In genomic region chr14:77324816-77325745, GRCh38 we compare ENCODE assay signal across 1 cellular context.
TF ChIP-seq lines count a peak whose summit lies in the region.

No MANE protein-coding gene starts in this region.

TF ChIP-seq in HepG2, 621 proteins besides CTCF, POLR2A, EP300 and RAD21:
- TF ChIP-seq DMTF1 (CRISPR knock-in tag; IDR thresholded peaks at IDR 0.05): no peak
- TF ChIP-seq HNRNPUL1 (IDR thresholded peaks at IDR 0.05; ENCODE audit: low read depth, low read length): no peak
- TF ChIP-seq CHD4 (IDR thresholded peaks at IDR 0.05; ENCODE audit: borderline replicate concordance, low read length): peak; percentile 55; the same call in 1 of the 2 replicates
- no peak for TF ChIP-seq SMYD3 (CRISPR knock-in tag; IDR thresholded peaks at IDR 0.05)
- TF ChIP-seq ADNP (CRISPR knock-in tag; IDR thresholded peaks at IDR 0.05): peak; percentile 75
- TF ChIP-seq ZNF704 (CRISPR knock-in tag; IDR thresholded peaks at IDR 0.05; ENCODE audit: borderline replicate concordance): no peak
- TF ChIP-seq FOXP4 (CRISPR knock-in tag; IDR thresholded peaks at IDR 0.05): 0 out of 2 replicates have a peak, but pooled peaks have one; percentile 18
- peak; percentile 85 for TF ChIP-seq ZNF629 (CRISPR knock-in tag; conservative IDR thresholded peaks at IDR 0.05)
- TF ChIP-seq ZNF567 (CRISPR knock-in tag; IDR thresholded peaks at IDR 0.05; ENCODE audit: borderline replicate concordance): no peak
- peak; percentile 60; the same call in 1 of the 2 replicates for TF ChIP-seq KDM1A (CRISPR knock-in tag; IDR thresholded peaks at IDR 0.05)
- no peak for TF ChIP-seq RXRA (CRISPR knock-in tag; IDR thresholded peaks at IDR 0.05)
- peak; percentile 53 for TF ChIP-seq HNF4A (CRISPR knock-in tag; IDR thresholded peaks at IDR 0.05)
- no peak for TF ChIP-seq ZNF451 (CRISPR knock-in tag; IDR thresholded peaks at IDR 0.05)
- TF ChIP-seq ZMYM3 (CRISPR knock-in tag; IDR thresholded peaks at IDR 0.05): 0 out of 2 replicates have a peak, but pooled peaks have one; percentile 24
- TF ChIP-seq ZNF121 (CRISPR knock-in tag; IDR thresholded peaks at IDR 0.05): 0 out of 2 replicates have a peak, but pooled peaks have one; percentile 39
- TF ChIP-seq TAF1 (CRISPR knock-in tag; IDR thresholded peaks at IDR 0.05): no peak
- 0 out of 2 replicates have a peak, but pooled peaks have one; percentile 21 for TF ChIP-seq ZNF263 (CRISPR knock-in tag; IDR thresholded peaks at IDR 0.05)
- TF ChIP-seq MAX (IDR thresholded peaks at IDR 0.05): no peak
- no peak for TF ChIP-seq DMAP1 (CRISPR knock-in tag; IDR thresholded peaks at IDR 0.05)
- TF ChIP-seq ZNF724P (CRISPR knock-in tag; IDR thresholded peaks at IDR 0.05; ENCODE audit: borderline replicate concordance): no peak
- TF ChIP-seq ZNF292 (CRISPR knock-in tag; IDR thresholded peaks at IDR 0.05; ENCODE audit: borderline replicate concordance, low read depth): no peak
- TF ChIP-seq PCBP1 (IDR thresholded peaks at IDR 0.05; ENCODE audit: borderline replicate concordance, low read depth, low read length): no peak
- TF ChIP-seq ZNF552 (CRISPR knock-in tag; IDR thresholded peaks at IDR 0.05; ENCODE audit: borderline replicate concordance): no peak
- TF ChIP-seq BCLAF1 (IDR thresholded peaks at IDR 0.05): no peak
- TF ChIP-seq ZBTB21 (CRISPR knock-in tag; IDR thresholded peaks at IDR 0.05): no peak
- no peak for TF ChIP-seq AHR (CRISPR knock-in tag; IDR thresholded peaks at IDR 0.05)
- no peak for TF ChIP-seq ZNF234 (CRISPR knock-in tag; conservative IDR thresholded peaks at IDR 0.05)
- TF ChIP-seq ESRRA (CRISPR knock-in tag; IDR thresholded peaks at IDR 0.05; ENCODE audit: low read depth): no peak
- TF ChIP-seq RCOR2 (CRISPR knock-in tag; IDR thresholded peaks at IDR 0.05): 0 out of 2 replicates have a peak, but pooled peaks have one; percentile 20
- TF ChIP-seq ZNF468 (CRISPR knock-in tag; IDR thresholded peaks at IDR 0.05): no peak
- TF ChIP-seq ZFP91 (CRISPR knock-in tag; IDR thresholded peaks at IDR 0.05; ENCODE audit: borderline replicate concordance): no peak
- no peak for TF ChIP-seq ETV5 (CRISPR knock-in tag; IDR thresholded peaks at IDR 0.05; ENCODE audit: borderline replicate concordance)
- TF ChIP-seq ZNF557 (CRISPR knock-in tag; IDR thresholded peaks at IDR 0.05): no peak
- 0 out of 2 replicates have a peak, but pooled peaks have one; percentile 35 for TF ChIP-seq ZBTB37 (CRISPR knock-in tag; IDR thresholded peaks at IDR 0.05)
- TF ChIP-seq RXRB (CRISPR knock-in tag; IDR thresholded peaks at IDR 0.05; ENCODE audit: borderline replicate concordance): no peak
- TF ChIP-seq ZBTB1 (CRISPR knock-in tag; IDR thresholded peaks at IDR 0.05; ENCODE audit: borderline replicate concordance): no peak
- no peak for TF ChIP-seq ZNF276 (CRISPR knock-in tag; IDR thresholded peaks at IDR 0.05; ENCODE audit: low read depth)
- no peak for TF ChIP-seq AKNA (CRISPR knock-in tag; IDR thresholded peaks at IDR 0.05; ENCODE audit: borderline replicate concordance)
- TF ChIP-seq NR2C2 (CRISPR knock-in tag; IDR thresholded peaks at IDR 0.05; ENCODE audit: borderline replicate concordance): no peak
